15 cellular contexts compared by ENCODE assay signal in the genomic region with DNA sequence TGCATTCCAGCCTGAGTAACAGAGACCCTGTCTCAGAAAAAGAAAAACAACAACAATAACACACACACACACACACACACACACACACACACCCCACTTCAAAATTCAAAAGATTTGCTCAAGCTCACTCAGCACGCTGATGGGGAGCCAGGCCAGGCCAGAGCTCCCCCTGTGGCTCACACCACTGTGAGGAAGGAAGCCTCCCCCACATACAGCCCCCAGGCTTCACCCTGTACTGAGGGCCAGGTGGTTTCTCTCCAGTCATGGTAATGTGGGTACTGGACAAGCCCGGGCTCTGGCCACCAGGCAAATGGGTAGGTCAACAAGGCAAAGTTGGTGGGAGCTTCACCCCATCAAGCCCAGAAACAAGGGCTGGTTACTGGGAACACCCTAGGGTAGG. TPM values are rescaled to one million over a fixed set of nuclear protein-coding genes. Genes with fewer than 3 reads are reported as not detected.
DNase-seq lines count a peak whose midpoint lies in the region; ATAC-seq and TF ChIP-seq lines count a peak whose summit lies in the region.
"Had no signal": no experiment of that assay in that cellular context is flagged by ENCODE, and none has a peak within 500 bp of the region (broad histone marks: within the 10 kb centered on the region; RNA-seq: fewer than 3 reads in every experiment).

No MANE protein-coding gene starts in this region.

- H3K4me1 ChIP-seq in iPS-20b (ENCODE audit: insufficient read depth, low read length) (peaks cover 16% of the 10 kb centered on the region), skeletal muscle tissue (ENCODE audit: control insufficient read depth in 3 of 3, insufficient read depth in 3 of 3, low read length in 3 of 3) (peaks cover 18 to 28% (median 25%) of the 10 kb centered on the region in 3 donors)

- peaks cover 13% of the 10 kb centered on the region for H3K36me3 Mint-ChIP-seq in HFFc6 (ENCODE audit: low read depth)

- peak; percentile 17; the same call in 1 of the 2 replicates for TF ChIP-seq CTCF in HFFc6 (IDR thresholded peaks at IDR 0.05)

- H3K27ac ChIP-seq in iPS-20b (ENCODE audit: low read length) = peak overlapping the region; percentile 77
- H3K27ac ChIP-seq in skeletal muscle tissue (ENCODE audit: low read depth, low read length) = peak overlapping the region; percentile 66

- H3K9me3 Mint-ChIP-seq in HFFc6 = no peaks in the 10 kb centered on the region
- H3K9me3 Mint-ChIP-seq: activated naive CD4-positive, alpha-beta T cell treated with anti-CD3 and anti-CD28 coated beads, Interleukin-2, amount 50 U/mL, for 24 hours; CD4-positive, CD25-positive, alpha-beta regulatory T cell; memory B cell had no signal

- ATAC-seq in HG03175 (IDR thresholded peaks at IDR 0.05; ENCODE audit: unreplicated experiment) = no peak

- no peak overlapping the region; the same call in 1 of the 2 replicates for H3K4me3 Mint-ChIP-seq in HFFc6
- H3K4me3 Mint-ChIP-seq: activated naive CD4-positive, alpha-beta T cell treated with anti-CD3 and anti-CD28 coated beads, Interleukin-2, amount 50 U/mL, for 24 hours; CD4-positive, CD25-positive, alpha-beta regulatory T cell; memory B cell had no signal

- peaks cover 78% of the 10 kb centered on the region for H3K4me1 Mint-ChIP-seq in HFFc6 (ENCODE audit: low read depth)

- H3K4me3 ChIP-seq in iPS-20b (ENCODE audit: low read length) = peak overlapping the region; percentile 37; the same call in 1 of the 2 replicates
- H3K4me3 ChIP-seq in skeletal muscle tissue (ENCODE audit: low read length in 3 of 3) = no peak overlapping the region

- peaks cover 5% of the 10 kb centered on the region; the same call in 1 of the 2 replicates for H3K36me3 ChIP-seq in iPS-20b (ENCODE audit: insufficient read depth, low read depth, low read length)
- H3K36me3 ChIP-seq in skeletal muscle tissue (ENCODE audit: control insufficient read depth in 3 of 3, insufficient read depth in 3 of 3, low read length in 3 of 3) = peaks cover 0 to 10% (median 6%) of the 10 kb centered on the region in 3 donors

- H3K27me3 ChIP-seq in iPS-20b (ENCODE audit: insufficient read depth, low read length) = no peaks in the 10 kb centered on the region
- no peaks in the 10 kb centered on the region for H3K27me3 ChIP-seq in skeletal muscle tissue (ENCODE audit: control insufficient read depth in 3 of 3, insufficient read depth in 3 of 3, low read length in 3 of 3)

- DNase-seq in HFFc6 (peak; percentile 4), amniotic epithelial cell (ENCODE audit: low read depth) (peak; percentile 66), cerebellar cortex (ENCODE audit: low spot score) (no peak), globus pallidus (ENCODE audit: low spot score) (no peak), C1 segment of cervical spinal cord (lab: John Stamatoyannopoulos, UW) (no peak)
- DNase-seq: CD4-positive, CD25-positive, alpha-beta regulatory T cell; GF-D8; GOT3; NCI-H2081; T-helper 2 cell had no signal

- H3K27ac Mint-ChIP-seq in HFFc6 = peak overlapping the region; percentile 95
- H3K27ac Mint-ChIP-seq: CD4-positive, CD25-positive, alpha-beta regulatory T cell; memory B cell had no signal

- peak overlapping the region; percentile 38; the same call in 1 of the 2 replicates for H3K9ac ChIP-seq in iPS-20b (ENCODE audit: low read depth, low read length)
- H3K9ac ChIP-seq in skeletal muscle tissue (ENCODE audit: low read depth in 1 of 3, low read length in 3 of 3) = peak overlapping the region in 1 of 3 donors; percentile 23

- H3K9me3 ChIP-seq in iPS-20b (ENCODE audit: insufficient read depth, low read depth, low read length) (no peaks in the 10 kb centered on the region), skeletal muscle tissue (ENCODE audit: control insufficient read depth in 3 of 3, low read length in 3 of 3) (no peaks in the 10 kb centered on the region)

- H3K27me3 Mint-ChIP-seq in HFFc6 (ENCODE audit: insufficient read depth) = no peaks in the 10 kb centered on the region; the same call in 1 of the 2 replicates
- H3K27me3 Mint-ChIP-seq: activated naive CD4-positive, alpha-beta T cell treated with anti-CD3 and anti-CD28 coated beads, Interleukin-2, amount 50 U/mL, for 24 hours; CD4-positive, CD25-positive, alpha-beta regulatory T cell; memory B cell had no signal

RNA-seq across cellular contexts. Expression of gene ATOX1, which starts 19.0 kb away (rescaled TPM):
- 100 to 1,000 TPM; 148 to 185 (median 155) TPM for total RNA-seq in HFFc6 (2021; fragmentation: NEBNext Ultra II Directional; extraction: Animal tissue kit (Norgen Biotek cat#: 25700))
- total RNA-seq in skeletal muscle tissue = 20.4 TPM

RNA-seq across cellular contexts. Expression of gene G3BP1, which starts 32.4 kb away (rescaled TPM):
- 100 to 1,000 TPM; 242 to 284 (median 245) TPM for total RNA-seq in HFFc6 (2021; fragmentation: NEBNext Ultra II Directional; extraction: Animal tissue kit (Norgen Biotek cat#: 25700))
- 109 TPM for total RNA-seq in skeletal muscle tissue

RNA-seq across cellular contexts. Expression of gene SPARC, which starts 52.7 kb away (rescaled TPM):
- 1,000 to 10,000 TPM; 3,729 to 5,836 (median 4,094) TPM for total RNA-seq in HFFc6 (2021; fragmentation: NEBNext Ultra II Directional; extraction: Animal tissue kit (Norgen Biotek cat#: 25700))
- total RNA-seq in skeletal muscle tissue = 1,314 TPM

Comparison
In these comparisons a context has a peak if more than half of its experiments do, and no peak if none do; other contexts are left out.
1. DNase-seq: peak in HFFc6 (single experiment) and amniotic epithelial cell (single experiment); none in cerebellar cortex (single experiment), globus pallidus (single experiment) and C1 segment of cervical spinal cord (0 of 14).